11 cellular contexts compared by ENCODE assay signal in genomic region chr17:19418312-19418992, GRCh38. TPM values are rescaled to one million over a fixed set of nuclear protein-coding genes. Genes with fewer than 3 reads are reported as not detected.
DNase-seq lines count a peak whose midpoint lies in the region; ATAC-seq and TF ChIP-seq lines count a peak whose summit lies in the region.
"Had no signal": no experiment of that assay in that cellular context is flagged by ENCODE, and none has a peak within 500 bp of the region (broad histone marks: within the 10 kb centered on the region; RNA-seq: fewer than 3 reads in every experiment).

No MANE protein-coding gene starts in this region.

- H3K9me3 Mint-ChIP-seq in activated naive CD4-positive, alpha-beta T cell treated with anti-CD3 and anti-CD28 coated beads, Interleukin-2, amount 50 U/mL, for 72 hours = no peaks in the 10 kb centered on the region

- H3K4me3 ChIP-seq in fibroblast of mammary gland (ENCODE audit: control insufficient read depth, low read depth, low read length) (no peak overlapping the region), thoracic aorta (no peak overlapping the region)
- H3K4me3 ChIP-seq: pancreas had no signal

- H3K9me3 ChIP-seq in thoracic aorta = no peaks in the 10 kb centered on the region
- H3K9me3 ChIP-seq: pancreas had no signal

- no peaks in the 10 kb centered on the region for H3K36me3 ChIP-seq in thoracic aorta
- H3K36me3 ChIP-seq: pancreas had no signal

- peak overlapping the region in 1 of 2 donors; percentile 9 for H3K27ac ChIP-seq in thoracic aorta
- H3K27ac ChIP-seq: C4-2B, pancreas had no signal

- intact Hi-C loops in head of caudate nucleus (cut with DNase I) = no loop called here

- no peaks in the 10 kb centered on the region for H3K36me3 Mint-ChIP-seq in activated naive CD4-positive, alpha-beta T cell treated with anti-CD3 and anti-CD28 coated beads, Interleukin-2, amount 50 U/mL, for 72 hours

- no peak for DNase-seq in activated naive CD4-positive, alpha-beta T cell treated with anti-CD3 and anti-CD28 coated beads, Interleukin-2, amount 50 U/mL, for 72 hours (ENCODE audit: low spot score in 2 of 2)
- no peak for DNase-seq in activated naive CD4-positive, alpha-beta T cell treated with anti-CD3 and anti-CD28 coated beads, Interleukin-2, amount 50 U/mL, for 16 hours
- DNase-seq in SIG-M5 treated with dmso at 0.1 percent for 504 hours (lab: John Stamatoyannopoulos, UW; ENCODE audit: unreplicated experiment) (peak; percentile 72), fibroblast of mammary gland (ENCODE audit: low read depth) (peak; percentile 82), thoracic aorta (ENCODE audit: low spot score) (no peak), SHP77 treated with DMSO at 0.1 percent for 48 hours (lab: John Stamatoyannopoulos, UW) (no peak), head of caudate nucleus (no peak)
- DNase-seq: glutamatergic neuron had no signal

- ATAC-seq in activated naive CD4-positive, alpha-beta T cell treated with anti-CD3 and anti-CD28 coated beads, Interleukin-2, amount 50 U/mL, for 72 hours = peak; percentile 87 to 92
- peak; percentile 61 for ATAC-seq in thoracic aorta (ENCODE audit: insufficient number of reproducible peaks, low FRiP score, low read depth)
- ATAC-seq in GM21367 (IDR thresholded peaks at IDR 0.05; ENCODE audit: unreplicated experiment) = no peak

- no peak overlapping the region for H3K27ac Mint-ChIP-seq in activated naive CD4-positive, alpha-beta T cell treated with anti-CD3 and anti-CD28 coated beads, Interleukin-2, amount 50 U/mL, for 72 hours

- H3K27me3 ChIP-seq in thoracic aorta (replicated peaks; ENCODE audit: insufficient read depth) = no peaks in the 10 kb centered on the region
- H3K27me3 ChIP-seq: pancreas had no signal

- TF ChIP-seq CTCF in fibroblast of mammary gland (conservative IDR thresholded peaks at IDR 0.05; ENCODE audit: control insufficient read depth, insufficient read depth, low read depth, low read length) (peak; percentile 8), thoracic aorta (IDR thresholded peaks at IDR 0.05) (no peak)

- no peaks in the 10 kb centered on the region for H3K4me1 ChIP-seq in thoracic aorta (ENCODE audit: control insufficient read depth in 1 of 2, low read depth in 2 of 2)
- H3K4me1 ChIP-seq: pancreas had no signal

RNA-seq across cellular contexts. Expression of gene RNF112, which starts 7.4 kb away (rescaled TPM):
- under 1 TPM; 0.71 to 0.84 TPM for total RNA-seq in activated naive CD4-positive, alpha-beta T cell treated with anti-CD3 and anti-CD28 coated beads, Interleukin-2, amount 50 U/mL, for 72 hours
- 1 to 10 TPM; 2.8 to 8.3 TPM for total RNA-seq in thoracic aorta

RNA-seq across cellular contexts. Expression of gene MFAP4, which starts 31.5 kb away (rescaled TPM):
- total RNA-seq in activated naive CD4-positive, alpha-beta T cell treated with anti-CD3 and anti-CD28 coated beads, Interleukin-2, amount 50 U/mL, for 72 hours = not detected
- total RNA-seq in thoracic aorta = 100 to 1,000 TPM; 425 to 501 TPM

RNA-seq across cellular contexts. Expression of gene MAPK7, which starts 40.2 kb away (rescaled TPM):
- 10 to 100 TPM in 1 of 2 donors, 1 to 10 TPM in 1; 9.1 to 33.4 TPM for total RNA-seq in activated naive CD4-positive, alpha-beta T cell treated with anti-CD3 and anti-CD28 coated beads, Interleukin-2, amount 50 U/mL, for 72 hours
- total RNA-seq in thoracic aorta = 10 to 100 TPM; 49.2 to 51.2 TPM

RNA-seq across cellular contexts. Expression of gene B9D1, which starts 55.9 kb away (rescaled TPM):
- 1 to 10 TPM; 4.5 to 7.5 TPM for total RNA-seq in activated naive CD4-positive, alpha-beta T cell treated with anti-CD3 and anti-CD28 coated beads, Interleukin-2, amount 50 U/mL, for 72 hours
- total RNA-seq in thoracic aorta = 10 to 100 TPM in 1 of 2 donors, 1 to 10 TPM in 1; 6.3 to 33.4 TPM

Comparison
In these comparisons a context has a peak if more than half of its experiments do, and no peak if none do; other contexts are left out.
1. DNase-seq: peak in SIG-M5 treated with dmso at 0.1 percent for 504 hours (single experiment) and fibroblast of mammary gland (single experiment); none in activated naive CD4-positive, alpha-beta T cell treated with anti-CD3 and anti-CD28 coated beads, Interleukin-2, amount 50 U/mL, for 72 hours (0 of 2), activated naive CD4-positive, alpha-beta T cell treated with anti-CD3 and anti-CD28 coated beads, Interleukin-2, amount 50 U/mL, for 16 hours (single experiment), thoracic aorta (single experiment), SHP77 treated with DMSO at 0.1 percent for 48 hours (single experiment) and head of caudate nucleus (0 of 42).
2. RNA of gene MFAP4, which starts 31.5 kb away (total RNA-seq): 425 to 501 TPM in thoracic aorta; not detected in activated naive CD4-positive, alpha-beta T cell treated with anti-CD3 and anti-CD28 coated beads, Interleukin-2, amount 50 U/mL, for 72 hours; every median in the first group is over 100 times any median in the second.